10 cellular contexts compared by ENCODE assay signal in genomic region chr7:157272351-157273207, GRCh38.
DNase-seq lines count a peak whose midpoint lies in the region; ATAC-seq and TF ChIP-seq lines count a peak whose summit lies in the region.
"Had no signal": no experiment of that assay in that cellular context is flagged by ENCODE, and none has a peak within 500 bp of the region (broad histone marks: within the 10 kb centered on the region; RNA-seq: fewer than 3 reads in every experiment).

No MANE protein-coding gene starts in this region.

- H3K36me3 Mint-ChIP-seq in CD4-positive, alpha-beta T cell (ENCODE audit: low read depth): peaks cover 21% of the 10 kb centered on the region

- H3K36me3 ChIP-seq in body of pancreas (replicated peaks in 1 of 2; ENCODE audit: insufficient read depth in 1 of 2, low read depth in 2 of 2) (peaks cover 0 to 7% of the 10 kb centered on the region in 2 donors), thymus (ENCODE audit: control insufficient read depth, insufficient read depth) (peaks cover 26% of the 10 kb centered on the region)

- intact Hi-C loops in body of pancreas (cut with DNase I): no loop called here
- intact Hi-C loops in CD4-positive, alpha-beta T cell (cut with DNase I, micrococcal nuclease): loop anchor here (2.0 to 10.0 kb wide), 3 partner anchors 300 to 1478 kb away; no protein-coding TSS in a partner anchor

- DNase-seq in NCI-H2227 (lab: John Stamatoyannopoulos, UW; ENCODE audit: unreplicated experiment) (peak; percentile 24), NCI-H2227 treated with DMSO at 0.1 percent for 48 hours (lab: John Stamatoyannopoulos, UW) (no peak), body of pancreas (no peak), myocyte (ENCODE audit: low read depth) (peak; percentile 83), GM20000 (ENCODE audit: low spot score) (no peak)
- DNase-seq in CD4-positive, alpha-beta T cell: no peak

- TF ChIP-seq POLR2A in body of pancreas (IDR thresholded peaks at IDR 0.05): no peak

- no peak overlapping the region for H3K4me3 Mint-ChIP-seq in CD4-positive, alpha-beta T cell
- H3K4me3 Mint-ChIP-seq: activated naive CD4-positive, alpha-beta T cell treated with anti-CD3 and anti-CD28 coated beads, Interleukin-2, amount 10 ng/mL, durations not matched to agents 7 days and 5 days had no signal

- TF ChIP-seq CTCF in body of pancreas (IDR thresholded peaks at IDR 0.05): no peak
- no peak for TF ChIP-seq CTCF in CD4-positive, alpha-beta T cell (IDR thresholded peaks at IDR 0.05)
- no peak for TF ChIP-seq CTCF in GM20000 (IDR thresholded peaks at IDR 0.05; ENCODE audit: extremely low read depth, missing control alignments)

- H3K27ac Mint-ChIP-seq in CD4-positive, alpha-beta T cell: no peak overlapping the region
- H3K27ac Mint-ChIP-seq: activated naive CD4-positive, alpha-beta T cell treated with anti-CD3 and anti-CD28 coated beads, Interleukin-2, amount 10 ng/mL, durations not matched to agents 7 days and 5 days had no signal

- CTCF ChIA-PET in CD4-positive, alpha-beta T cell (lab: Charles Lee): interaction anchor here (1.2 kb wide), 1 partner anchor 29 kb away, joined by 4 read pairs; no protein-coding TSS in a partner anchor

- no peaks in the 10 kb centered on the region for H3K27me3 ChIP-seq in body of pancreas
- H3K27me3 ChIP-seq in thymus (ENCODE audit: control insufficient read depth, insufficient read depth): no peaks in the 10 kb centered on the region
- H3K27me3 ChIP-seq in CD4-positive, alpha-beta T cell (ENCODE audit: control insufficient read depth, insufficient read depth, low read length): no peaks in the 10 kb centered on the region
- H3K27me3 ChIP-seq: left lung had no signal

- no peak overlapping the region for H3K4me3 ChIP-seq in body of pancreas
- no peak overlapping the region for H3K4me3 ChIP-seq in thymus (ENCODE audit: low read length)
- H3K4me3 ChIP-seq: left lung had no signal

- POLR2A ChIA-PET in CD4-positive, alpha-beta T cell (lab: Charles Lee): no interaction called here

- H3K4me1 ChIP-seq in body of pancreas (peaks cover 33% of the 10 kb centered on the region), thymus (ENCODE audit: control insufficient read depth, insufficient read depth, low read length) (no peaks in the 10 kb centered on the region)

- H3K27me3 Mint-ChIP-seq in CD4-positive, alpha-beta T cell: no peaks in the 10 kb centered on the region

- WGBS in body of pancreas, 2 donors: 70 to 82% methylated on average over 18 to 24 of the region's 24 CpGs
- WGBS in thymus: 92% methylated on average over 24 of the region's 24 CpGs

- no peaks in the 10 kb centered on the region for H3K9me3 Mint-ChIP-seq in CD4-positive, alpha-beta T cell
- H3K9me3 Mint-ChIP-seq: activated naive CD4-positive, alpha-beta T cell treated with anti-CD3 and anti-CD28 coated beads, Interleukin-2, amount 10 ng/mL, durations not matched to agents 7 days and 5 days had no signal

- H3K9me3 ChIP-seq in body of pancreas (no peaks in the 10 kb centered on the region), thymus (ENCODE audit: control insufficient read depth) (no peaks in the 10 kb centered on the region)
- H3K9me3 ChIP-seq in CD4-positive, alpha-beta T cell (ENCODE audit: control insufficient read depth, low read length): no peaks in the 10 kb centered on the region
- H3K9me3 ChIP-seq: left lung had no signal

- H3K4me1 Mint-ChIP-seq in CD4-positive, alpha-beta T cell (ENCODE audit: low read depth): peaks cover 20% of the 10 kb centered on the region

- ATAC-seq in body of pancreas (no peak), GM18517 (IDR thresholded peaks at IDR 0.05; ENCODE audit: unreplicated experiment) (no peak)
- no peak for ATAC-seq in CD4-positive, alpha-beta T cell (ENCODE audit: poor library complexity)

- H3K27ac ChIP-seq in body of pancreas: peak overlapping the region; percentile 73 to 85 (median 78)
- H3K27ac ChIP-seq in thymus (ENCODE audit: low read depth): peak overlapping the region; percentile 56
- no peak overlapping the region for H3K27ac ChIP-seq in CD4-positive, alpha-beta T cell (ENCODE audit: low read depth, low read length)

Comparison
In these comparisons a context has a peak if more than half of its experiments do, and no peak if none do; other contexts are left out.
1. DNase-seq: peak in NCI-H2227 (single experiment) and myocyte (single experiment); none in NCI-H2227 treated with DMSO at 0.1 percent for 48 hours (single experiment), body of pancreas (0 of 4), CD4-positive, alpha-beta T cell (0 of 10) and GM20000 (single experiment).